In the genomic region with DNA sequence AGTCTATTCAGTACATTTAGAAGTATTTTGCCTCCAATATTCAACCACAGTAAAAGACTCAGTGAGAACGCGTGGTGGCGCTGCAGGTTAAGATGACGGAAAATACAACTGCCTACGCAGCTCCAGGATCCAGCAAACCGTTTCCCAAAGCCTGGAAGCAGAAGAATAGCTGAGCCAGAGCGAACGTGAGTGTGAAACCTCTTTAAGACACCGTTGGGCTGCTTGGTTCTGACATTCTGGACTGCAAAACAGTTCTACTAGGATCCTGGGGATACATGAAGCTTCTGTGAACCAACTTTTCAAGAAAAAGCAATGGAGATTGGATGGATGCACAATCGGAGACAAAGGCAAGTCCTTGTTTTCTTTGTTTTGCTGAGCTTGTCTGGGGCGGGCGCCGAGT, we compare ENCODE assay signal across 1 cellular context.
TF ChIP-seq lines count a peak whose summit lies in the region.

PCDHB16 (plus strand) TSS at position 140 of the 400 bp plus-strand sequence; CDS start at position 313, 173 bp downstream.

TF ChIP-seq in HEK293, 187 proteins besides CTCF, POLR2A, EP300 and RAD21 (continued from another document):
- no peak for TF ChIP-seq PRDM2 (tag by site-specific recombination; IDR thresholded peaks at IDR 0.05; ENCODE audit: borderline replicate concordance)
- TF ChIP-seq KLF16 (tag by site-specific recombination; IDR thresholded peaks at IDR 0.05) = no peak
- no peak for TF ChIP-seq ZNF791 (tag by site-specific recombination; IDR thresholded peaks at IDR 0.05)
- TF ChIP-seq, protein P1, sequence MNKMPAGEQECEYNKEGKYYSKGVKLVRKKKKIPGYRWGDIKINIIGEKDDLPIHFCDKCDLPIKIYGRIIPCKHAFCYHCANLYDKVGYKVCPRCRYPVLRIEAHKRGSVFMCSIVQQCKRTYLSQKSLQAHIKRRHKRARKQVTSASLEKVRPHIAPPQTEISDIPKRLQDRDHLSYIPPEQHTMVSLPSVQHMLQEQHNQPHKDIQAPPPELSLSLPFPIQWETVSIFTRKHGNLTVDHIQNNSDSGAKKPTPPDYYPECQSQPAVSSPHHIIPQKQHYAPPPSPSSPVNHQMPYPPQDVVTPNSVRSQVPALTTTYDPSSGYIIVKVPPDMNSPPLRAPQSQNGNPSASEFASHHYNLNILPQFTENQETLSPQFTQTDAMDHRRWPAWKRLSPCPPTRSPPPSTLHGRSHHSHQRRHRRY (tag by site-specific recombination; IDR thresholded peaks at IDR 0.05) = no peak
- TF ChIP-seq ZNF37A (tag by site-specific recombination; IDR thresholded peaks at IDR 0.05) = no peak
- no peak for TF ChIP-seq ZNF394 (tag by site-specific recombination; IDR thresholded peaks at IDR 0.05; ENCODE audit: borderline replicate concordance)
- 0 out of 2 replicates have a peak, but pooled peaks have one; percentile 41 for TF ChIP-seq ZNF660 (tag by site-specific recombination; IDR thresholded peaks at IDR 0.05)
- no peak for TF ChIP-seq ZNF148 (tag by site-specific recombination; IDR thresholded peaks at IDR 0.05; ENCODE audit: borderline replicate concordance)
